In the genomic region with DNA sequence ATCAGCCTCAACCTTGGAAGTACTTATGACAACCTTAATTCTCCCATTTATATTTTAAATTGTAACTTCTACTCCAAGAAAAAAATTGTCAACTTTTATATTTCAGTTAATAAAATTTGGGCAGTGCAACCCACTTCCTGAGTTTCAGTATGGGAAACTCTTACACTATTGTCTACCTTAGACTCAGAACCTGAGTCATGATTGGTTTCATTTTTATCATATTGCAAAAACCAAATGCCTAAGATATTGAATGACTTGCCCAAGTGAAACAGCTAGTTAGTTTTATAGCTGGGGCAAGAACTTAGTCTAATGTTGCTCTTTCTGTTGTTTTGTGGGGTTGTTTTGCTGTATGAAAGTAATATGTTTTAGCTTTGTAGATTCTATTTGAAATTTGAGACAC, we compare ENCODE assay signal across 25 cellular contexts.
"Had no signal": no experiment of that assay in that cellular context is flagged by ENCODE, and none has a peak within 500 bp of the region (broad histone marks: within the 10 kb centered on the region; RNA-seq: fewer than 3 reads in every experiment).

No MANE protein-coding gene starts in this region.

- H3K9me3 ChIP-seq: esophagus squamous epithelium, gastrocnemius medialis, left lung, right lobe of liver, thoracic aorta, tibial nerve, upper lobe of left lung had no signal

- DNase-seq: dermis blood vessel endothelial cell; effector memory CD4-positive, alpha-beta T cell; esophagus squamous epithelium; gastrocnemius medialis; head of caudate nucleus; kidney; left cardiac atrium; left lung; mesendoderm; midbrain; naive thymus-derived CD4-positive, alpha-beta T cell; right lobe of liver; small intestine; stimulated activated CD4-positive, alpha-beta T cell treated with anti-CD3 and anti-CD28 coated beads, Interleukin-15, amount 100 ng/mL, for 24 hours; stimulated activated CD4-positive, alpha-beta T cell treated with anti-CD3 and anti-CD28 coated beads, Interleukin-2, amount 100 ng/mL, for 48 hours; stimulated activated naive B cell treated with anti-CD40 and anti-IgM and Interleukin-4, amounts not matched to agents 10 μg/mL and 1 μg/mL and 100 μg/mL, for 72 hours; upper lobe of left lung had no signal

- H3K4me3 ChIP-seq: coronary artery, esophagus squamous epithelium, gastrocnemius medialis, left lung, neural progenitor cell, right lobe of liver, thoracic aorta, tibial nerve, upper lobe of left lung had no signal

- H3K4me1 Mint-ChIP-seq: nephron; neural progenitor cell; stimulated activated naive B cell treated with anti-CD40 and anti-IgM and Interleukin-4, amounts not matched to agents 10 μg/mL and 1 μg/mL and 100 μg/mL, for 72 hours had no signal

- H3K27ac ChIP-seq: coronary artery, esophagus squamous epithelium, gastrocnemius medialis, left lung, neural progenitor cell, parathyroid adenoma, right lobe of liver, thoracic aorta, tibial nerve, upper lobe of left lung had no signal

- H2AFZ ChIP-seq: neural progenitor cell, parathyroid adenoma had no signal

- H3K27me3 Mint-ChIP-seq: naive thymus-derived CD4-positive, alpha-beta T cell; progenitor cell of endocrine pancreas; stimulated activated naive B cell treated with anti-CD40 and anti-IgM and Interleukin-4, amounts not matched to agents 10 μg/mL and 1 μg/mL and 100 μg/mL, for 72 hours; stimulated activated naive CD8-positive, alpha-beta T cell treated with anti-CD3 and anti-CD28 coated beads, Interleukin-15, Interleukin-2, amounts not matched to agents 100 ng/mL and 50 ng/mL, for 24 hours had no signal

- H3K4me2 ChIP-seq: neural progenitor cell had no signal

- H3K36me3 Mint-ChIP-seq: neural progenitor cell; stimulated activated naive B cell treated with anti-CD40 and anti-IgM and Interleukin-4, amounts not matched to agents 10 μg/mL and 1 μg/mL and 100 μg/mL, for 72 hours had no signal

- H3K4me3 Mint-ChIP-seq: naive thymus-derived CD4-positive, alpha-beta T cell; nephron; neural progenitor cell; stimulated activated naive B cell treated with anti-CD40 and anti-IgM and Interleukin-4, amounts not matched to agents 10 μg/mL and 1 μg/mL and 100 μg/mL, for 72 hours; stimulated activated naive CD8-positive, alpha-beta T cell treated with anti-CD3 and anti-CD28 coated beads, Interleukin-15, Interleukin-2, amounts not matched to agents 100 ng/mL and 50 ng/mL, for 24 hours had no signal

- H3K79me2 ChIP-seq: parathyroid adenoma had no signal

- H3K9me3 Mint-ChIP-seq: nephron, neural progenitor cell had no signal

- H3K9ac ChIP-seq: neural progenitor cell, parathyroid adenoma had no signal

- ATAC-seq: gastrocnemius medialis; left cardiac atrium; left lung; naive thymus-derived CD4-positive, alpha-beta T cell; right lobe of liver; stimulated activated naive B cell treated with anti-CD40 and anti-IgM and Interleukin-4, amounts not matched to agents 10 μg/mL and 1 μg/mL and 100 μg/mL, for 72 hours had no signal

- H3K27me3 ChIP-seq: esophagus squamous epithelium, gastrocnemius medialis, left lung, neural progenitor cell, right lobe of liver, tibial nerve, upper lobe of left lung had no signal

- H3K4me1 ChIP-seq: esophagus squamous epithelium, gastrocnemius medialis, left lung, neural progenitor cell, parathyroid adenoma, right lobe of liver, tibial nerve, upper lobe of left lung had no signal

- H3K27ac Mint-ChIP-seq: naive thymus-derived CD4-positive, alpha-beta T cell; nephron; neural progenitor cell; progenitor cell of endocrine pancreas; stimulated activated naive B cell treated with anti-CD40 and anti-IgM and Interleukin-4, amounts not matched to agents 10 μg/mL and 1 μg/mL and 100 μg/mL, for 72 hours; stimulated activated naive CD8-positive, alpha-beta T cell treated with anti-CD3 and anti-CD28 coated beads, Interleukin-15, Interleukin-2, amounts not matched to agents 100 ng/mL and 50 ng/mL, for 24 hours had no signal

- H3K36me3 ChIP-seq: esophagus squamous epithelium, gastrocnemius medialis, left lung, neural progenitor cell, right lobe of liver, thoracic aorta, tibial nerve, upper lobe of left lung had no signal
